In genomic region chr12:6277982-6278438, GRCh38 we compare ENCODE assay signal across 9 cellular contexts. TPM values are rescaled to one million over a fixed set of nuclear protein-coding genes. Genes with fewer than 3 reads are reported as not detected.
DNase-seq lines count a peak whose midpoint lies in the region; ATAC-seq lines count a peak whose summit lies in the region.
"Had no signal": no experiment of that assay in that cellular context is flagged by ENCODE, and none has a peak within 500 bp of the region (broad histone marks: within the 10 kb centered on the region; RNA-seq: fewer than 3 reads in every experiment).

No MANE protein-coding gene starts in this region.

- intact Hi-C loops in right cardiac atrium (cut with DNase I) = loop anchor here in 2 of 4 donors (2.0 to 5.0 kb wide), 2 partner anchors 81 to 83 kb away; no protein-coding TSS in a partner anchor

- H3K36me3 Mint-ChIP-seq in activated T-cell treated with anti-CD3 and anti-CD28 coated beads, Interleukin-2, amount 50 U/mL, for 24 hours (ENCODE audit: low read depth) = no peaks in the 10 kb centered on the region

- peaks cover 12% of the 10 kb centered on the region for H3K4me1 Mint-ChIP-seq in activated T-cell treated with anti-CD3 and anti-CD28 coated beads, Interleukin-2, amount 50 U/mL, for 24 hours (ENCODE audit: low read depth)

- peak overlapping the region; percentile 86 for H3K27ac Mint-ChIP-seq in activated T-cell treated with anti-CD3 and anti-CD28 coated beads, Interleukin-2, amount 50 U/mL, for 24 hours

- peak overlapping the region; percentile 37 for H3K4me3 ChIP-seq in right cardiac atrium (ENCODE audit: low read length)
- peak overlapping the region; percentile 34 to 52 (median 39) for H3K4me3 ChIP-seq in skin epidermis

- H3K4me1 ChIP-seq in right cardiac atrium (ENCODE audit: control insufficient read depth, insufficient read depth, low read length) = peaks cover 14% of the 10 kb centered on the region

- DNase-seq in activated T-cell treated with anti-CD3 and anti-CD28 coated beads, Interleukin-2, amount 50 U/mL, for 24 hours = peak; percentile 69
- no peak for DNase-seq in right cardiac atrium
- no peak for DNase-seq in HUDEP-2 (lab: John Stamatoyannopoulos, UW; ENCODE audit: unreplicated experiment in 76 of 76)
- DNase-seq in COR-L47 (lab: John Stamatoyannopoulos, UW) = no peak

- H3K27ac ChIP-seq in right cardiac atrium (ENCODE audit: low read length) (peak overlapping the region; percentile 31), skin epidermis (peak overlapping the region; percentile 72 to 96 (median 92))

- peak overlapping the region; percentile 77 for H3K4me3 Mint-ChIP-seq in activated T-cell treated with anti-CD3 and anti-CD28 coated beads, Interleukin-2, amount 50 U/mL, for 24 hours

- no peaks in the 10 kb centered on the region for H3K9me3 Mint-ChIP-seq in activated T-cell treated with anti-CD3 and anti-CD28 coated beads, Interleukin-2, amount 50 U/mL, for 24 hours

- ATAC-seq in GM18907 (IDR thresholded peaks at IDR 0.05; ENCODE audit: unreplicated experiment) (peak; percentile 16), HG03095 (IDR thresholded peaks at IDR 0.05; ENCODE audit: unreplicated experiment) (peak; percentile 33), right cardiac atrium (no peak), GM21619 (IDR thresholded peaks at IDR 0.05; ENCODE audit: unreplicated experiment) (no peak)

- H3K27me3 ChIP-seq in right cardiac atrium (ENCODE audit: control insufficient read depth, insufficient read depth) = no peaks in the 10 kb centered on the region

- peaks cover 51% of the 10 kb centered on the region for H3K27me3 Mint-ChIP-seq in activated T-cell treated with anti-CD3 and anti-CD28 coated beads, Interleukin-2, amount 50 U/mL, for 24 hours

- no peaks in the 10 kb centered on the region for H3K9me3 ChIP-seq in right cardiac atrium (ENCODE audit: control insufficient read depth, low read length)

- WGBS in right cardiac atrium = 35% methylated on average over 15 of the region's 15 CpGs

RNA-seq across cellular contexts. Expression of gene PLEKHG6, which starts 32.5 kb away (rescaled TPM):
- total RNA-seq in right cardiac atrium = under 1 TPM in 1 of 4 donors, not detected in 3; 0.64 TPM
- polyA plus RNA-seq in right cardiac atrium = 1.5 TPM
- total RNA-seq: activated CD8-positive, alpha-beta memory T cell treated with anti-CD3 and anti-CD28 coated beads for 36 hours had no signal

Comparison
In these comparisons a context has a peak if more than half of its experiments do, and no peak if none do; other contexts are left out.
1. ATAC-seq: peak in GM18907 (single experiment) and HG03095 (single experiment); none in right cardiac atrium (0 of 2) and GM21619 (single experiment).